In the genomic region with DNA sequence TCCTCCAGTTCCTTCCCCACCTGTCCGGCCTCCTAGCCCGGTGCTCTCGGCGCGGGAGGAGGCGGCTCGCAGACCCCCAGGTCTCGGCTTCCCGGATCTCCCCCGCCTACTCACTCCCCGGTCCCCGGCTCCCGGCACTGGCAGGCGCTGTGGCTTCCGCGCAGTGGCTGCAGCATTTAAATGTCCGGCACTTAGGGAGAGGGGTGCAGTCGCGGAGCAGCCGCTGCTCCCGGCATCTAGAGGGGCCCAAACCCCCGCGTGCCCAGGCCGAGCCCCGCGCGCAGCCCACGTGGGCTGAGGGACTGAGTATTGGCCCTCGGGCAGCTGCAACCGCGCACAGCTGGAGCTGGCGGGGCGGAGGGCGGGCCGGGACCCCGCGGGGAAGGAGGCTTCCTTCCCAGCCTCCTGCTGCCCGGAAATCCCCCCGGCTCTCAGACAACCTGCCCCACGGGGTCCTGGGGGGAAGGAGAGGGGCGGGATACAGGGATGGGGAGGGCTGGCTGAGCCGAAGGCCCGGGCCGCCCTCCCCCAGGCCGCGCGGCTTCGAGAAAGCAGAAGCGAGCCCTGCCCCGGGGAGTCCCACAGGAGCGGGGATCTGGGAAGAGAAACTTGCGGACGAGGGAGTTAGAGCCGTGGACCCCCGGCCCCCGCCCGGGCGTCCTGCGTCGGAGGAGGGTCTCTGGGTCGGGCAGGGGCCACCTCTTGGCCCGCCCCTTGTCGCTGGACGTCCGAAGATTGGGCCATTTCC, we compare ENCODE assay signal across 7 cellular contexts. TPM values are rescaled to one million over a fixed set of nuclear protein-coding genes. Genes with fewer than 3 reads are reported as not detected.
DNase-seq lines count a peak whose midpoint lies in the region; ATAC-seq and TF ChIP-seq lines count a peak whose summit lies in the region.

No MANE protein-coding gene starts in this region.

- TF ChIP-seq EP300 in esophagus muscularis mucosa (IDR thresholded peaks at IDR 0.05), result no peak

- H3K36me3 ChIP-seq in GM23338 (ENCODE audit: insufficient read depth) (no peaks in the 10 kb centered on the region), esophagus muscularis mucosa (no peaks in the 10 kb centered on the region), neuron (ENCODE audit: insufficient read depth, low read length) (no peaks in the 10 kb centered on the region)

- peaks cover 7% of the 10 kb centered on the region; the same call in 2 of the 3 replicates for H3K9me3 Mint-ChIP-seq in GM23338

- H3K79me2 ChIP-seq in GM23338 (replicated peaks; ENCODE audit: insufficient read depth), result peaks cover 5% of the 10 kb centered on the region

- no peaks in the 10 kb centered on the region for H3K9me2 ChIP-seq in GM23338 (ENCODE audit: insufficient read depth)

- H3K27ac Mint-ChIP-seq in GM23338, result no peak overlapping the region

- H3K9me3 ChIP-seq in esophagus muscularis mucosa (no peaks in the 10 kb centered on the region), neuron (ENCODE audit: low read length) (no peaks in the 10 kb centered on the region)

- H3K27ac ChIP-seq in GM23338 (ENCODE audit: low read depth) (0 out of 2 replicates have a peak overlapping the region, but pooled peaks have one; percentile 32), esophagus muscularis mucosa (replicated peaks in 1 of 4) (no peak overlapping the region)

- DNase-seq in GM23338 (ENCODE audit: low spot score) (peak; percentile 71), RPMI8226 (peak; percentile 60), esophagus muscularis mucosa (ENCODE audit: extremely low spot score) (no peak), OCI-M1 (lab: John Stamatoyannopoulos, UW) (no peak), hepatic stellate cell (ENCODE audit: low spot score) (no peak)

- H4K20me1 ChIP-seq in GM23338 (replicated peaks; ENCODE audit: insufficient read depth), result peaks cover 9% of the 10 kb centered on the region

- H3K4me1 ChIP-seq in GM23338 (ENCODE audit: insufficient read depth) (peaks cover 17% of the 10 kb centered on the region; the same call in 1 of the 2 replicates), esophagus muscularis mucosa (peaks cover 20 to 25% (median 23%) of the 10 kb centered on the region in 4 donors), neuron (ENCODE audit: insufficient read depth, low read length) (peaks cover 10% of the 10 kb centered on the region)

- TF ChIP-seq POLR2A in esophagus muscularis mucosa (IDR thresholded peaks at IDR 0.05; ENCODE audit: low read depth), result no peak

- peaks cover 17% of the 10 kb centered on the region for H3F3A ChIP-seq in GM23338 (replicated peaks; ENCODE audit: low read depth)

- intact Hi-C loops in esophagus muscularis mucosa (cut with DNase I), result no loop called here

- H3K4me3 Mint-ChIP-seq in GM23338, result peak overlapping the region; percentile 84

- peak overlapping the region; percentile 96 for H3K4me2 ChIP-seq in GM23338

- H3K27me3 ChIP-seq in GM23338 (ENCODE audit: insufficient read depth) (peaks cover 39% of the 10 kb centered on the region), esophagus muscularis mucosa (peaks cover 6 to 97% (median 55%) of the 10 kb centered on the region in 4 donors), neuron (ENCODE audit: insufficient read depth, low read length) (peaks cover 45% of the 10 kb centered on the region)

- H2AFZ ChIP-seq in GM23338 (peak overlapping the region; percentile 78; the same call in 1 of the 2 replicates), neuron (ENCODE audit: low read depth, low read length) (peak overlapping the region; percentile 97)

- WGBS in esophagus muscularis mucosa, result 1% methylated on average over 16 of the region's 65 CpGs

- H3K4me1 Mint-ChIP-seq in GM23338, result peaks cover 14% of the 10 kb centered on the region

- H3K27me3 Mint-ChIP-seq in GM23338 (ENCODE audit: insufficient read depth, low read depth, poor library complexity), result peaks cover 29% of the 10 kb centered on the region

- TF ChIP-seq CTCF in GM23338 (conservative IDR thresholded peaks at IDR 0.05; ENCODE audit: low read depth in 2 of 2) (no peak), esophagus muscularis mucosa (IDR thresholded peaks at IDR 0.05) (no peak)

- ATAC-seq in GM23338 (peak; percentile 58), HG02623 (IDR thresholded peaks at IDR 0.05; ENCODE audit: unreplicated experiment) (no peak)

- H3K36me3 Mint-ChIP-seq in GM23338 (ENCODE audit: low read depth), result peaks cover 30% of the 10 kb centered on the region

- H3K4me3 ChIP-seq in GM23338 (peak overlapping the region; percentile 94), esophagus muscularis mucosa (peak overlapping the region; percentile 48 to 60 (median 54)), neuron (ENCODE audit: low read length) (peak overlapping the region; percentile 52)

TF ChIP-seq in GM23338, 12 proteins besides CTCF, POLR2A, EP300 and RAD21:
- TF ChIP-seq, protein P1, sequence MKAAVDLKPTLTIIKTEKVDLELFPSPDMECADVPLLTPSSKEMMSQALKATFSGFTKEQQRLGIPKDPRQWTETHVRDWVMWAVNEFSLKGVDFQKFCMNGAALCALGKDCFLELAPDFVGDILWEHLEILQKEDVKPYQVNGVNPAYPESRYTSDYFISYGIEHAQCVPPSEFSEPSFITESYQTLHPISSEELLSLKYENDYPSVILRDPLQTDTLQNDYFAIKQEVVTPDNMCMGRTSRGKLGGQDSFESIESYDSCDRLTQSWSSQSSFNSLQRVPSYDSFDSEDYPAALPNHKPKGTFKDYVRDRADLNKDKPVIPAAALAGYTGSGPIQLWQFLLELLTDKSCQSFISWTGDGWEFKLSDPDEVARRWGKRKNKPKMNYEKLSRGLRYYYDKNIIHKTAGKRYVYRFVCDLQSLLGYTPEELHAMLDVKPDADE (IDR thresholded peaks at IDR 0.05), result peak; percentile 34; the same call in 1 of the 2 replicates
- TF ChIP-seq POLR2AphosphoS5 (IDR thresholded peaks at IDR 0.05; ENCODE audit: low read depth) (peak; percentile 60; the same call in 1 of the 2 replicates), JUNB (IDR thresholded peaks at IDR 0.05; ENCODE audit: unreplicated experiment) (no peak)

RNA-seq across cellular contexts. Expression of gene MMP25, which starts 0.4 kb away (rescaled TPM):
- total RNA-seq in GM23338 (2014; rRNA removed; shearing (Covaris generic)), result 15.9 and 18.8 TPM in 2 replicates
- polyA plus RNA-seq in GM23338 (2016; fragmentation: Nextera tagmentation; extraction: Ambion mirVana), result 6.1 and 7.7 TPM in 2 replicates
- 1 to 10 TPM in 1 of 4 donors, under 1 TPM in 3; under 0.01 to 4.5 (median 0.12) TPM for total RNA-seq in esophagus muscularis mucosa

RNA-seq across cellular contexts. Expression of gene BICDL2, which starts 9.2 kb away (rescaled TPM):
- total RNA-seq in GM23338 (2014; rRNA removed; shearing (Covaris generic)), result 17.5 and 18.4 TPM in 2 replicates
- 12.7 and 13.4 TPM in 2 replicates for polyA plus RNA-seq in GM23338 (2016; fragmentation: Nextera tagmentation; extraction: Ambion mirVana)
- under 1 TPM in 2 of 4 donors, not detected in 2; 0.19 to 0.42 TPM for total RNA-seq in esophagus muscularis mucosa

RNA-seq across cellular contexts. Expression of gene IL32, which starts 19.5 kb away (rescaled TPM):
- total RNA-seq in GM23338 (2014; rRNA removed; shearing (Covaris generic)), result 2.3 TPM in 1 of 2 replicates, not detected in the other
- polyA plus RNA-seq in GM23338 (2016; fragmentation: Nextera tagmentation; extraction: Ambion mirVana), result 6.1 and 7.7 TPM in 2 replicates
- total RNA-seq in esophagus muscularis mucosa, result 10 to 100 TPM; 13.7 to 40.8 (median 31.2) TPM

RNA-seq across cellular contexts. Expression of gene THOC6, which starts 22.1 kb away (rescaled TPM):
- 71.4 and 86.6 TPM in 2 replicates for total RNA-seq in GM23338 (2014; rRNA removed; shearing (Covaris generic))
- 90.6 and 96.1 TPM in 2 replicates for polyA plus RNA-seq in GM23338 (2016; fragmentation: Nextera tagmentation; extraction: Ambion mirVana)
- total RNA-seq in esophagus muscularis mucosa, result 10 to 100 TPM; 14.1 to 27.9 (median 23.0) TPM

RNA-seq across cellular contexts. Expression of gene HCFC1R1, which starts 22.2 kb away (rescaled TPM):
- total RNA-seq in GM23338 (2014; rRNA removed; shearing (Covaris generic)), result 17.5 and 30.2 TPM in 2 replicates
- polyA plus RNA-seq in GM23338 (2016; fragmentation: Nextera tagmentation; extraction: Ambion mirVana), result 192 and 211 TPM in 2 replicates
- 100 to 1,000 TPM in 2 of 4 donors, 10 to 100 TPM in 2; 28.8 to 134 (median 72.2) TPM for total RNA-seq in esophagus muscularis mucosa

Comparison
In these comparisons a context has a peak if more than half of its experiments do, and no peak if none do; other contexts are left out.
1. DNase-seq: peak in GM23338 (single experiment) and RPMI8226 (single experiment); none in esophagus muscularis mucosa (single experiment), OCI-M1 (single experiment) and hepatic stellate cell (single experiment).
2. RNA of gene BICDL2, which starts 9.2 kb away (total RNA-seq): 17.5 to 18.4 TPM in GM23338; 0.19 to 0.42 TPM in esophagus muscularis mucosa; every median in the first group is over 10 times any median in the second.
3. Peak in every context shown above with its lines, with median percentiles within 50 percentile points of each other: H3K4me3 ChIP-seq.